ENCODE assay signal across 23 cellular contexts in genomic region chr22:44578115-44578457, GRCh38.
DNase-seq lines count a peak whose midpoint lies in the region; ATAC-seq, FAIRE-seq and TF ChIP-seq lines count a peak whose summit lies in the region.
"Had no signal": no experiment of that assay in that cellular context is flagged by ENCODE, and none has a peak within 500 bp of the region (broad histone marks: within the 10 kb centered on the region; RNA-seq: fewer than 3 reads in every experiment).

No MANE protein-coding gene starts in this region.

- H3K79me1 ChIP-seq in H1 (ENCODE audit: low read depth, low read length), result no peaks in the 10 kb centered on the region

- H3K18ac ChIP-seq in H1 (ENCODE audit: extremely low read depth, low read length), result no peak overlapping the region

- H3K4me2 ChIP-seq in H1 (ENCODE audit: insufficient read depth in 1 of 2, low read depth in 2 of 2, low read length in 2 of 2), result no peak overlapping the region

- H2BK120ac ChIP-seq in H1 (replicated peaks; ENCODE audit: low read depth, low read length), result no peak overlapping the region

- POLR2A ChIA-PET in H1 (lab: Charles Lee; ENCODE audit: partially characterized antibody), result interaction anchor here (1.2 kb wide), 1 partner anchor 8 kb away, joined by 3 read pairs; no protein-coding TSS in a partner anchor

- 0 out of 2 replicates have a peak overlapping the region, but pooled peaks have one; percentile 3 for H2BK12ac ChIP-seq in H1 (ENCODE audit: low read depth, low read length)

- H3K36me3 ChIP-seq in H1 (ENCODE audit: control insufficient read depth in 2 of 4, insufficient read depth in 4 of 4, low read length in 3 of 4), result no peaks in the 10 kb centered on the region
- H3K36me3 ChIP-seq in upper lobe of right lung, result no peaks in the 10 kb centered on the region

- H3K4ac ChIP-seq in H1 (replicated peaks; ENCODE audit: insufficient read length, low read depth, low read length), result peak overlapping the region; percentile 5

- H2AFZ ChIP-seq in H1 (ENCODE audit: low read length), result no peak overlapping the region

- no peak overlapping the region for H2BK5ac ChIP-seq in H1 (ENCODE audit: low read depth, low read length)

- CTCF ChIA-PET in H1 (lab: Charles Lee; ENCODE audit: partially characterized antibody), result interaction anchor here (0.6 to 3.1 kb wide), 9 partner anchors 8 to 737 kb away, joined by 3 to 18 read pairs (median 5); no protein-coding TSS in a partner anchor

- in situ Hi-C loops in KBM-7 (cut with MboI; ENCODE audit: low pct_unique_long_range_greater_than_20kb, low sequenced_read_pairs), result no loop called here

- H3K4me1 ChIP-seq in right cardiac atrium (ENCODE audit: control insufficient read depth, insufficient read depth, low read length) (no peaks in the 10 kb centered on the region), H1 (replicated peaks in 1 of 4; ENCODE audit: control insufficient read depth in 3 of 4, insufficient read depth in 4 of 4, low read length in 3 of 4) (peaks cover 0 to 5% (median 0%) of the 10 kb centered on the region in 4 experiments; a peak in 2 of 7 replicates), upper lobe of right lung (no peaks in the 10 kb centered on the region)

- H4K91ac ChIP-seq in H1 (replicated peaks; ENCODE audit: insufficient read length, low read length), result no peak overlapping the region

- WGBS in right cardiac atrium, result 60% methylated on average over 3 of the region's 3 CpGs
- WGBS in H1 (ENCODE audit: extremely low coverage in 1 of 2, insufficient coverage in 1 of 2, insufficient read length in 1 of 2, insufficient replicate concordance in 2 of 2, low coverage in 1 of 2, low lambda C conversion rate in 2 of 2, missing lambda C conversion rate in 1 of 2), 2 experiments, result 95% methylated on average over 2 of the region's 3 CpGs; no CpG with 5 or more reads in 1 of the 2 experiments

- H4K5ac ChIP-seq in H1 (ENCODE audit: insufficient read length, low read depth, low read length), result no peak overlapping the region

- intact Hi-C loops in Right ventricle myocardium superior (cut with DNase I) (no loop called here), right cardiac atrium (cut with DNase I) (no loop called here), upper lobe of right lung (cut with DNase I) (no loop called here)

- H3K27me3 ChIP-seq in right cardiac atrium (ENCODE audit: control insufficient read depth, insufficient read depth), result no peaks in the 10 kb centered on the region
- H3K27me3 ChIP-seq in H1 (replicated peaks in 1 of 4; ENCODE audit: control insufficient read depth in 3 of 4, extremely low read depth in 1 of 4, insufficient read depth in 3 of 4, low read length in 3 of 4), result no peaks in the 10 kb centered on the region; a peak in 1 of 7 replicates
- peaks cover 5% of the 10 kb centered on the region for H3K27me3 ChIP-seq in upper lobe of right lung

- ATAC-seq in Right ventricle myocardium superior (ENCODE audit: poor library complexity), result no peak
- ATAC-seq in right cardiac atrium, result no peak
- ATAC-seq in upper lobe of right lung, result no peak

- no peaks in the 10 kb centered on the region for H3K79me2 ChIP-seq in H1 (ENCODE audit: control insufficient read depth in 1 of 2, insufficient read depth in 2 of 2, low read length in 2 of 2)

- no peak overlapping the region for H3K9ac ChIP-seq in H1 (replicated peaks in 1 of 4; ENCODE audit: extremely low read depth in 1 of 4, low read depth in 3 of 4, low read length in 3 of 4)

- no peak overlapping the region; the same call in 1 of the 2 replicates for H4K8ac ChIP-seq in H1 (ENCODE audit: extremely low read depth, insufficient read depth, low read length)

- no peak overlapping the region; the same call in 1 of the 2 replicates for H2AK5ac ChIP-seq in H1 (ENCODE audit: low read depth, low read length)

- no peak overlapping the region for H3K27ac ChIP-seq in right cardiac atrium (ENCODE audit: low read length)
- H3K27ac ChIP-seq in H1 (ENCODE audit: low read depth, low read length), result no peak overlapping the region
- no peak overlapping the region for H3K27ac ChIP-seq in upper lobe of right lung
- H3K27ac ChIP-seq: RWPE1, SK-N-MC had no signal

- no peak overlapping the region for H3K23ac ChIP-seq in H1 (ENCODE audit: insufficient read length)

- no peaks in the 10 kb centered on the region for H4K20me1 ChIP-seq in H1 (replicated peaks in 1 of 2; ENCODE audit: control insufficient read depth in 1 of 2, insufficient read depth in 2 of 2, low read length in 2 of 2)

- no peak for TF ChIP-seq RAD21 in H1 (IDR thresholded peaks at IDR 0.05 in 1 of 2, conservative IDR thresholded peaks at IDR 0.05 in 1 of 2; ENCODE audit: low read depth in 2 of 2, low read length in 2 of 2)

- TF ChIP-seq CTCF in H1 (IDR thresholded peaks at IDR 0.05; ENCODE audit: control extremely low read depth in 1 of 3, insufficient read depth in 1 of 3, low read depth in 1 of 3, low read length in 3 of 3) (no peak), upper lobe of right lung (IDR thresholded peaks at IDR 0.05) (no peak)

- TF ChIP-seq EP300 in H1 (IDR thresholded peaks at IDR 0.05; ENCODE audit: borderline replicate concordance in 1 of 2, low read depth in 2 of 2, low read length in 2 of 2), result no peak

- no peak overlapping the region for H3K4me3 ChIP-seq in right cardiac atrium (ENCODE audit: low read length)
- H3K4me3 ChIP-seq in H1 (ENCODE audit: extremely low read depth in 1 of 4, insufficient read depth in 2 of 4, low read depth in 3 of 4, low read length in 4 of 4), result no peak overlapping the region
- no peak overlapping the region for H3K4me3 ChIP-seq in upper lobe of right lung
- H3K4me3 ChIP-seq: SK-N-MC had no signal

- H3K14ac ChIP-seq in H1 (ENCODE audit: insufficient read length), result no peak overlapping the region

- H3K56ac ChIP-seq in H1 (replicated peaks; ENCODE audit: insufficient read length, low read depth, low read length), result no peak overlapping the region

- H2BK20ac ChIP-seq in H1 (ENCODE audit: low read length), result no peak overlapping the region

- TF ChIP-seq POLR2A in H1 (IDR thresholded peaks at IDR 0.05; ENCODE audit: control extremely low read depth in 1 of 2, low read depth in 2 of 2, low read length in 2 of 2), result no peak

- peak; percentile 12 for DNase-seq in NCI-H2171 treated with DMSO at 0.1 percent for 48 hours (lab: John Stamatoyannopoulos, UW)
- no peak for DNase-seq in NCI-H2171 (lab: John Stamatoyannopoulos, UW)
- DNase-seq in Right ventricle myocardium superior, result peak; percentile 7
- no peak for DNase-seq in right cardiac atrium
- no peak for DNase-seq in H1 (ENCODE audit: low read depth in 1 of 2, low spot score in 2 of 2)
- peak; percentile 20 for DNase-seq in upper lobe of right lung
- no peak for DNase-seq in KBM-7
- DNase-seq in T1000 (lab: John Stamatoyannopoulos, UW), result no peak
- DNase-seq: Calu3, DMS153, DND-41, Karpas-422, NCI-H1092, NCI-H1417 treated with DMSO at 0.1 percent for 48 hours, NCI-H187 treated with DMSO at 0.1 percent for 48 hours, NCI-H2227 treated with DMSO at 0.1 percent for 48 hours, NCI-H69, SIG-M5 had no signal

- peaks cover 2% of the 10 kb centered on the region; the same call in 1 of the 2 replicates for H3K23me2 ChIP-seq in H1 (ENCODE audit: low read depth, low read length)

- H2BK15ac ChIP-seq in H1 (ENCODE audit: low read length), result no peak overlapping the region

- no peak for FAIRE-seq in H1 (lab: Jason Lieb, UNC)
- FAIRE-seq: GM12892, GM19239, H54 had no signal

- H3K9me3 ChIP-seq in right cardiac atrium (ENCODE audit: control insufficient read depth, low read length) (no peaks in the 10 kb centered on the region), H1 (ENCODE audit: insufficient read depth in 2 of 2, low read depth in 1 of 2, low read length in 1 of 2) (no peaks in the 10 kb centered on the region), upper lobe of right lung (no peaks in the 10 kb centered on the region)

TF ChIP-seq in H1, 55 proteins besides CTCF, POLR2A, EP300 and RAD21:
- TF ChIP-seq ZNF274 (IDR thresholded peaks at IDR 0.05; ENCODE audit: borderline replicate concordance, extremely low read depth, low read length) (no peak), USF2 (IDR thresholded peaks at IDR 0.05; ENCODE audit: low read length) (no peak), NRF1 (IDR thresholded peaks at IDR 0.05; ENCODE audit: low read depth, low read length) (no peak), EZH2 (IDR thresholded peaks at IDR 0.05; ENCODE audit: low read depth, low read length, severe bottlenecking) (no peak), JUN (IDR thresholded peaks at IDR 0.05; ENCODE audit: low read depth, low read length) (no peak), CHD2 (IDR thresholded peaks at IDR 0.05; ENCODE audit: low read length) (no peak), KDM1A (IDR thresholded peaks at IDR 0.05; ENCODE audit: borderline replicate concordance, low read length) (no peak), SIRT6 (IDR thresholded peaks at IDR 0.05; ENCODE audit: low read length) (no peak), HDAC2 (IDR thresholded peaks at IDR 0.05; ENCODE audit: borderline replicate concordance in 1 of 2, low read depth in 2 of 2, low read length in 2 of 2) (no peak), PHF8 (conservative IDR thresholded peaks at IDR 0.05; ENCODE audit: low read depth, low read length) (no peak), FOSL1 (IDR thresholded peaks at IDR 0.05; ENCODE audit: insufficient read depth, low read depth, low read length) (no peak), SRF (IDR thresholded peaks at IDR 0.05; ENCODE audit: low read depth, low read length) (no peak)

Comparison
In these comparisons a context has a peak if more than half of its experiments do, and no peak if none do; other contexts are left out.
1. DNase-seq: peak in NCI-H2171 treated with DMSO at 0.1 percent for 48 hours (single experiment), Right ventricle myocardium superior (single experiment) and upper lobe of right lung (single experiment); none in NCI-H2171 (single experiment), right cardiac atrium (0 of 3), H1 (0 of 2), KBM-7 (single experiment) and T1000 (single experiment).